11 cellular contexts compared by ENCODE assay signal in genomic region chr2:55862673-55863390, GRCh38.
DNase-seq lines count a peak whose midpoint lies in the region; ATAC-seq lines count a peak whose summit lies in the region.
"Had no signal": no experiment of that assay in that cellular context is flagged by ENCODE, and none has a peak within 500 bp of the region (broad histone marks: within the 10 kb centered on the region; RNA-seq: fewer than 3 reads in every experiment).

No MANE protein-coding gene starts in this region.

- H3K27ac ChIP-seq in ACC112 (ENCODE audit: low read depth, low read length) (peak overlapping the region; percentile 100), mesenchymal stem cell (ENCODE audit: low read length, poor library complexity, severe bottlenecking) (peak overlapping the region; percentile 45)

- H2AFZ ChIP-seq in ACC112 (ENCODE audit: low read length, unreplicated experiment), result no peak overlapping the region
- H2AFZ ChIP-seq in mesenchymal stem cell (ENCODE audit: low read depth, low read length), result no peak overlapping the region

- H3K36me3 Mint-ChIP-seq in stimulated activated naive B cell treated with anti-CD40 and anti-IgM and Interleukin-4, amounts not matched to agents 10 μg/mL and 1 μg/mL and 100 μg/mL, for 72 hours, result no peaks in the 10 kb centered on the region
- no peaks in the 10 kb centered on the region for H3K36me3 Mint-ChIP-seq in activated naive CD4-positive, alpha-beta T cell treated with anti-CD3 and anti-CD28 coated beads for 36 hours (ENCODE audit: low read depth)
- H3K36me3 Mint-ChIP-seq: activated naive CD8-positive, alpha-beta T cell; memory B cell had no signal

- H3K4me1 Mint-ChIP-seq in stimulated activated naive B cell treated with anti-CD40 and anti-IgM and Interleukin-4, amounts not matched to agents 10 μg/mL and 1 μg/mL and 100 μg/mL, for 72 hours, result no peaks in the 10 kb centered on the region
- H3K4me1 Mint-ChIP-seq in activated naive CD4-positive, alpha-beta T cell treated with anti-CD3 and anti-CD28 coated beads for 36 hours (ENCODE audit: low read depth), result no peaks in the 10 kb centered on the region
- H3K4me1 Mint-ChIP-seq: memory B cell had no signal

- H2BK12ac ChIP-seq in mesenchymal stem cell (ENCODE audit: low read length in 2 of 2), result peak overlapping the region; percentile 49 to 89

- intact Hi-C loops in activated naive CD4-positive, alpha-beta T cell treated with anti-CD3 and anti-CD28 coated beads for 36 hours (cut with micrococcal nuclease), result no loop called here

- no peaks in the 10 kb centered on the region for H3K79me1 ChIP-seq in mesenchymal stem cell (replicated peaks; ENCODE audit: low read length, poor library complexity, severe bottlenecking)

- no peak overlapping the region for H3K23ac ChIP-seq in mesenchymal stem cell (ENCODE audit: low read length in 2 of 2)

- H2BK5ac ChIP-seq in mesenchymal stem cell (ENCODE audit: low read depth, low read length, poor library complexity, severe bottlenecking), result no peak overlapping the region

- peak overlapping the region; percentile 91 for H2AK5ac ChIP-seq in mesenchymal stem cell (ENCODE audit: low read length, severe bottlenecking)

- peak overlapping the region; percentile 81 for H2BK120ac ChIP-seq in mesenchymal stem cell (ENCODE audit: low read depth, low read length)

- H3K4me3 ChIP-seq in ACC112 (ENCODE audit: low read depth, low read length) (no peak overlapping the region), mesenchymal stem cell (ENCODE audit: insufficient read depth in 1 of 2, low read depth in 1 of 2, low read length in 2 of 2) (no peak overlapping the region)

- no peak overlapping the region for H4K8ac ChIP-seq in mesenchymal stem cell (ENCODE audit: low read length)

- no peak overlapping the region for H2BK15ac ChIP-seq in mesenchymal stem cell (ENCODE audit: low read depth, poor library complexity, severe bottlenecking)

- no peak overlapping the region for H3K27ac Mint-ChIP-seq in stimulated activated naive B cell treated with anti-CD40 and anti-IgM and Interleukin-4, amounts not matched to agents 10 μg/mL and 1 μg/mL and 100 μg/mL, for 72 hours
- no peak overlapping the region for H3K27ac Mint-ChIP-seq in activated naive CD4-positive, alpha-beta T cell treated with anti-CD3 and anti-CD28 coated beads for 36 hours
- H3K27ac Mint-ChIP-seq: activated naive CD8-positive, alpha-beta T cell; memory B cell; T-helper 1 cell treated with Interleukin-12 subunit alpha and Interleukin-12 subunit beta and Interleukin-4 antibody, amounts not matched to agents 30 μg/mL and 1 μg/mL, for 36 hours had no signal

- peaks cover 5 to 6% of the 10 kb centered on the region in 2 donors for H3K27me3 Mint-ChIP-seq in stimulated activated naive B cell treated with anti-CD40 and anti-IgM and Interleukin-4, amounts not matched to agents 10 μg/mL and 1 μg/mL and 100 μg/mL, for 72 hours
- H3K27me3 Mint-ChIP-seq in activated naive CD4-positive, alpha-beta T cell treated with anti-CD3 and anti-CD28 coated beads for 36 hours (ENCODE audit: low read depth), result peaks cover 5% of the 10 kb centered on the region

- no peak overlapping the region for H3K4me2 ChIP-seq in mesenchymal stem cell (ENCODE audit: low read length, poor library complexity, severe bottlenecking)

- CTCF ChIA-PET in activated naive CD4-positive, alpha-beta T cell treated with anti-CD3 and anti-CD28 coated beads for 36 hours (lab: Charles Lee), result interaction anchor here (0.7 kb wide), 1 partner anchor 145 kb away, joined by 3 read pairs; no protein-coding TSS in a partner anchor

- no peak overlapping the region for H3K4me3 Mint-ChIP-seq in stimulated activated naive B cell treated with anti-CD40 and anti-IgM and Interleukin-4, amounts not matched to agents 10 μg/mL and 1 μg/mL and 100 μg/mL, for 72 hours
- no peak overlapping the region for H3K4me3 Mint-ChIP-seq in activated naive CD4-positive, alpha-beta T cell treated with anti-CD3 and anti-CD28 coated beads for 36 hours
- H3K4me3 Mint-ChIP-seq: activated naive CD8-positive, alpha-beta T cell; memory B cell; T-helper 1 cell treated with Interleukin-12 subunit alpha and Interleukin-12 subunit beta and Interleukin-4 antibody, amounts not matched to agents 30 μg/mL and 1 μg/mL, for 36 hours had no signal

- peak overlapping the region; percentile 87 for H3K9ac ChIP-seq in mesenchymal stem cell (ENCODE audit: low read length)

- H3K36me3 ChIP-seq in ACC112 (ENCODE audit: insufficient read depth, low read length) (peaks cover 15% of the 10 kb centered on the region; the same call in 1 of the 2 replicates), mesenchymal stem cell (ENCODE audit: control insufficient read depth in 1 of 2, insufficient read depth in 2 of 2, low read depth in 1 of 2, low read length in 2 of 2) (peaks cover 0 to 24% of the 10 kb centered on the region in 2 experiments)

- no peaks in the 10 kb centered on the region for H3K79me2 ChIP-seq in ACC112 (ENCODE audit: control insufficient read depth, insufficient read depth, low read length, unreplicated experiment)

- H3K9me3 ChIP-seq in mesenchymal stem cell (ENCODE audit: control insufficient read depth, low read length), result no peaks in the 10 kb centered on the region

- ATAC-seq in stimulated activated naive B cell treated with anti-CD40 and anti-IgM and Interleukin-4, amounts not matched to agents 10 μg/mL and 1 μg/mL and 100 μg/mL, for 72 hours (replicated peaks), result no peak
- no peak for ATAC-seq in GM21447 (IDR thresholded peaks at IDR 0.05; ENCODE audit: unreplicated experiment)

- 52% methylated on average over 4 of the region's 7 CpGs for WGBS in mesenchymal stem cell

- peaks cover 51% of the 10 kb centered on the region for H3K4me1 ChIP-seq in ACC112 (ENCODE audit: control insufficient read depth, insufficient read depth, low read length, unreplicated experiment)
- peaks cover 2% of the 10 kb centered on the region for H3K4me1 ChIP-seq in mesenchymal stem cell (ENCODE audit: control insufficient read depth, insufficient read depth, low read depth, low read length)

- peak; percentile 99 for DNase-seq in NCI-H226
- DNase-seq in dermis blood vessel endothelial cell, result peak; percentile 99
- peak; percentile 100 for DNase-seq in mesenchymal stem cell
- DNase-seq in stimulated activated naive B cell treated with anti-CD40 and anti-IgM and Interleukin-4, amounts not matched to agents 10 μg/mL and 1 μg/mL and 100 μg/mL, for 72 hours, result no peak
- no peak for DNase-seq in DMS79 treated with DMSO at 0.1 percent for 48 hours (lab: John Stamatoyannopoulos, UW)
- no peak for DNase-seq in activated naive CD4-positive, alpha-beta T cell treated with anti-CD3 and anti-CD28 coated beads for 36 hours

- no peak overlapping the region for H3K14ac ChIP-seq in mesenchymal stem cell (ENCODE audit: low read length in 2 of 2)

- peak overlapping the region in 1 of 2 experiments; percentile 95 for H3K4ac ChIP-seq in mesenchymal stem cell (ENCODE audit: low read depth in 1 of 2, low read length in 2 of 2)

- H3K18ac ChIP-seq in mesenchymal stem cell (ENCODE audit: low read depth in 1 of 2, low read length in 2 of 2), result peak overlapping the region; percentile 85 to 92

- no peaks in the 10 kb centered on the region for H3K27me3 ChIP-seq in ACC112 (ENCODE audit: insufficient read depth, low read length)
- H3K27me3 ChIP-seq in mesenchymal stem cell (ENCODE audit: control insufficient read depth in 1 of 2, insufficient read depth in 1 of 2, low read length in 2 of 2), result no peaks in the 10 kb centered on the region

- H4K91ac ChIP-seq in mesenchymal stem cell (ENCODE audit: low read length), result peak overlapping the region; percentile 78

- H3K9me3 Mint-ChIP-seq in stimulated activated naive B cell treated with anti-CD40 and anti-IgM and Interleukin-4, amounts not matched to agents 10 μg/mL and 1 μg/mL and 100 μg/mL, for 72 hours, result no peaks in the 10 kb centered on the region
- H3K9me3 Mint-ChIP-seq in activated naive CD4-positive, alpha-beta T cell treated with anti-CD3 and anti-CD28 coated beads for 36 hours, result no peaks in the 10 kb centered on the region
- H3K9me3 Mint-ChIP-seq: memory B cell; T-helper 1 cell treated with Interleukin-12 subunit alpha and Interleukin-12 subunit beta and Interleukin-4 antibody, amounts not matched to agents 30 μg/mL and 1 μg/mL, for 36 hours had no signal

Comparison
In these comparisons a context has a peak if more than half of its experiments do, and no peak if none do; other contexts are left out.
1. DNase-seq: peak in NCI-H226 (single experiment), dermis blood vessel endothelial cell (single experiment) and mesenchymal stem cell (single experiment); none in stimulated activated naive B cell treated with anti-CD40 and anti-IgM and Interleukin-4, amounts not matched to agents 10 μg/mL and 1 μg/mL and 100 μg/mL, for 72 hours (single experiment), DMS79 treated with DMSO at 0.1 percent for 48 hours (single experiment) and activated naive CD4-positive, alpha-beta T cell treated with anti-CD3 and anti-CD28 coated beads for 36 hours (single experiment).